In the genomic region with DNA sequence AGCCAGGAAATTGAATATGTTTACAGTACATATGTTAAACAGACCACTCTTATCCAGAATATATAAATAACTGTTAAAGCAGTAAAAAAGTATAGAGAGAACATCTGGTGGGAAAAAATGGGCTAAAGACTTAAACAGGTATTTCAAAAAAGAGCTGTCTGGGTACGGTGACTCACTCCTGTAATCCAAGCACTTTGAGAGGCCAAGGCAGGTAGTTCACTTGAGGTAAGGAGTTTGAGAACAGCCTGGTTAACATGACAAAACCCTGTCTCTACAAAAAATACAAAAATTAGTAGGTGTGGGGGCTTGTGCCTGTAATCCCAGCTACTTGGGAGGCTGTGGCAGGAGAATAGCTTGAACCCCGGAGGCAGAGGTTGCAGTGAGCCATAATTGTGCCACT, we compare ENCODE assay signal across 1 cellular context.
TF ChIP-seq lines count a peak whose summit lies in the region.

No MANE protein-coding gene starts in this region.

TF ChIP-seq in SK-N-SH treated with all-trans-retinoic acid at 6 μM for 48 hours, 23 proteins besides CTCF, POLR2A, EP300 and RAD21 (continued from another document):
- TF ChIP-seq, protein P1, sequence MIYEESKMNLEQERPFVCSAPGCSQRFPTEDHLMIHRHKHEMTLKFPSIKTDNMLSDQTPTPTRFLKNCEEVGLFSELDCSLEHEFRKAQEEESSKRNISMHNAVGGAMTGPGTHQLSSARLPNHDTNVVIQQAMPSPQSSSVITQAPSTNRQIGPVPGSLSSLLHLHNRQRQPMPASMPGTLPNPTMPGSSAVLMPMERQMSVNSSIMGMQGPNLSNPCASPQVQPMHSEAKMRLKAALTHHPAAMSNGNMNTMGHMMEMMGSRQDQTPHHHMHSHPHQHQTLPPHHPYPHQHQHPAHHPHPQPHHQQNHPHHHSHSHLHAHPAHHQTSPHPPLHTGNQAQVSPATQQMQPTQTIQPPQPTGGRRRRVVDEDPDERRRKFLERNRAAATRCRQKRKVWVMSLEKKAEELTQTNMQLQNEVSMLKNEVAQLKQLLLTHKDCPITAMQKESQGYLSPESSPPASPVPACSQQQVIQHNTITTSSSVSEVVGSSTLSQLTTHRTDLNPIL (CRISPR knock-in tag; IDR thresholded peaks at IDR 0.05; ENCODE audit: low read depth) = no peak
- TF ChIP-seq, protein P2, sequence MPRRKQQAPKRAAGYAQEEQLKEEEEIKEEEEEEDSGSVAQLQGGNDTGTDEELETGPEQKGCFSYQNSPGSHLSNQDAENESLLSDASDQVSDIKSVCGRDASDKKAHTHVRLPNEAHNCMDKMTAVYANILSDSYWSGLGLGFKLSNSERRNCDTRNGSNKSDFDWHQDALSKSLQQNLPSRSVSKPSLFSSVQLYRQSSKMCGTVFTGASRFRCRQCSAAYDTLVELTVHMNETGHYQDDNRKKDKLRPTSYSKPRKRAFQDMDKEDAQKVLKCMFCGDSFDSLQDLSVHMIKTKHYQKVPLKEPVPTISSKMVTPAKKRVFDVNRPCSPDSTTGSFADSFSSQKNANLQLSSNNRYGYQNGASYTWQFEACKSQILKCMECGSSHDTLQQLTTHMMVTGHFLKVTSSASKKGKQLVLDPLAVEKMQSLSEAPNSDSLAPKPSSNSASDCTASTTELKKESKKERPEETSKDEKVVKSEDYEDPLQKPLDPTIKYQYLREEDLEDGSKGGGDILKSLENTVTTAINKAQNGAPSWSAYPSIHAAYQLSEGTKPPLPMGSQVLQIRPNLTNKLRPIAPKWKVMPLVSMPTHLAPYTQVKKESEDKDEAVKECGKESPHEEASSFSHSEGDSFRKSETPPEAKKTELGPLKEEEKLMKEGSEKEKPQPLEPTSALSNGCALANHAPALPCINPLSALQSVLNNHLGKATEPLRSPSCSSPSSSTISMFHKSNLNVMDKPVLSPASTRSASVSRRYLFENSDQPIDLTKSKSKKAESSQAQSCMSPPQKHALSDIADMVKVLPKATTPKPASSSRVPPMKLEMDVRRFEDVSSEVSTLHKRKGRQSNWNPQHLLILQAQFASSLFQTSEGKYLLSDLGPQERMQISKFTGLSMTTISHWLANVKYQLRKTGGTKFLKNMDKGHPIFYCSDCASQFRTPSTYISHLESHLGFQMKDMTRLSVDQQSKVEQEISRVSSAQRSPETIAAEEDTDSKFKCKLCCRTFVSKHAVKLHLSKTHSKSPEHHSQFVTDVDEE (CRISPR knock-in tag; IDR thresholded peaks at IDR 0.05) = no peak
- TF ChIP-seq ZC3H10 (CRISPR knock-in tag; IDR thresholded peaks at IDR 0.05) (no peak), ZNF8 (CRISPR knock-in tag; IDR thresholded peaks at IDR 0.05) (no peak), BACH2 (CRISPR knock-in tag; IDR thresholded peaks at IDR 0.05; ENCODE audit: borderline replicate concordance) (no peak)
